11 cellular contexts compared by ENCODE assay signal in genomic region chrX:23333842-23334535, GRCh38. TPM values are rescaled to one million over a fixed set of nuclear protein-coding genes. Genes with fewer than 3 reads are reported as not detected.
DNase-seq lines count a peak whose midpoint lies in the region; ATAC-seq and TF ChIP-seq lines count a peak whose summit lies in the region.
"Had no signal": no experiment of that assay in that cellular context is flagged by ENCODE, and none has a peak within 500 bp of the region (broad histone marks: within the 10 kb centered on the region; RNA-seq: fewer than 3 reads in every experiment).

No MANE protein-coding gene starts in this region.

- H3K27me3 Mint-ChIP-seq in stimulated activated naive CD8-positive, alpha-beta T cell treated with anti-CD3 and anti-CD28 coated beads, Interleukin-15, amount 100 ng/mL, for 72 hours = peaks cover 63% of the 10 kb centered on the region

- H3K9me3 ChIP-seq in SJCRH30 (replicated peaks) = no peaks in the 10 kb centered on the region
- H3K9me3 ChIP-seq in adrenal gland (replicated peaks in 1 of 3) = no peaks in the 10 kb centered on the region

- TF ChIP-seq POLR2A in adrenal gland (IDR thresholded peaks at IDR 0.05) = no peak

- peak overlapping the region; percentile 46 for H3K4me3 ChIP-seq in SJCRH30
- H3K4me3 ChIP-seq in adrenal gland = peak overlapping the region in 1 of 4 donors; percentile 9

- H3K27ac Mint-ChIP-seq in stimulated activated naive CD8-positive, alpha-beta T cell treated with anti-CD3 and anti-CD28 coated beads, Interleukin-15, amount 100 ng/mL, for 72 hours = peak overlapping the region in 1 of 2 donors; percentile 19

- H3K4me3 Mint-ChIP-seq in stimulated activated naive CD8-positive, alpha-beta T cell treated with anti-CD3 and anti-CD28 coated beads, Interleukin-15, amount 100 ng/mL, for 72 hours = peak overlapping the region; percentile 47 to 50

- H3K4me1 Mint-ChIP-seq in stimulated activated naive CD8-positive, alpha-beta T cell treated with anti-CD3 and anti-CD28 coated beads, Interleukin-15, amount 100 ng/mL, for 72 hours = peaks cover 23% of the 10 kb centered on the region

- peak; percentile 76 for DNase-seq in DMS 273 (lab: John Stamatoyannopoulos, UW; ENCODE audit: unreplicated experiment)
- DNase-seq in DMS 273 treated with DMSO at 0.1 percent for 48 hours (lab: John Stamatoyannopoulos, UW) = no peak
- DNase-seq in SJCRH30 = peak; percentile 21 to 28
- peak; percentile 49 for DNase-seq in iPS-NIHi7 (ENCODE audit: extremely low spot score)
- DNase-seq in stimulated activated naive CD8-positive, alpha-beta T cell treated with anti-CD3 and anti-CD28 coated beads, Interleukin-15, amount 100 ng/mL, for 72 hours = no peak
- DNase-seq in glomerular visceral epithelial cell (ENCODE audit: extremely low spot score) = no peak
- DNase-seq in NCI-H2081 (lab: John Stamatoyannopoulos, UW) = no peak
- no peak for DNase-seq in adrenal gland
- DNase-seq: NCI-H446 treated with DMSO at 0.1 percent for 48 hours had no signal

- intact Hi-C loops in adrenal gland (cut with DNase I) = no loop called here

- H3K27me3 ChIP-seq in SJCRH30 = no peaks in the 10 kb centered on the region
- peaks cover 52% of the 10 kb centered on the region for H3K27me3 ChIP-seq in adrenal gland

- no peaks in the 10 kb centered on the region for H3K9me3 Mint-ChIP-seq in stimulated activated naive CD8-positive, alpha-beta T cell treated with anti-CD3 and anti-CD28 coated beads, Interleukin-15, amount 100 ng/mL, for 72 hours

- ATAC-seq in stimulated activated naive CD8-positive, alpha-beta T cell treated with anti-CD3 and anti-CD28 coated beads, Interleukin-15, amount 100 ng/mL, for 72 hours = no peak

- H3K36me3 ChIP-seq in SJCRH30 (no peaks in the 10 kb centered on the region), adrenal gland (replicated peaks in 1 of 2) (no peaks in the 10 kb centered on the region)

- WGBS in adrenal gland, 4 donors = 0 to 33% (median 14%) methylated on average over 6 to 59 of the region's 59 CpGs

- no peak for TF ChIP-seq CTCF in adrenal gland (IDR thresholded peaks at IDR 0.05)

- H3K4me1 ChIP-seq in SJCRH30 (no peaks in the 10 kb centered on the region), adrenal gland (replicated peaks in 1 of 2) (no peaks in the 10 kb centered on the region)

- no peak overlapping the region for H3K27ac ChIP-seq in SJCRH30
- no peak overlapping the region for H3K27ac ChIP-seq in adrenal gland

RNA-seq across cellular contexts. Expression of gene PTCHD1, which starts 0.7 kb away (rescaled TPM):
- 0.43 and 0.58 TPM in 2 replicates for total RNA-seq in SJCRH30 (2014; rRNA removed; shearing (Covaris generic))
- under 1 TPM in 3 of 8 donors, not detected in 5; 0.11 to 0.41 (median 0.39) TPM for total RNA-seq in adrenal gland
- under 1 TPM; 0.07 to 0.11 (median 0.08) TPM for polyA plus RNA-seq in adrenal gland
- total RNA-seq: endothelial cell of umbilical vein, renal cortical epithelial cell had no signal
- polyA plus RNA-seq: endothelial cell of umbilical vein had no signal

Comparison
In these comparisons a context has a peak if more than half of its experiments do, and no peak if none do; other contexts are left out.
1. DNase-seq: peak in DMS 273 (single experiment), SJCRH30 (2 of 2) and iPS-NIHi7 (single experiment); none in DMS 273 treated with DMSO at 0.1 percent for 48 hours (single experiment), stimulated activated naive CD8-positive, alpha-beta T cell treated with anti-CD3 and anti-CD28 coated beads, Interleukin-15, amount 100 ng/mL, for 72 hours (0 of 2), glomerular visceral epithelial cell (single experiment), NCI-H2081 (0 of 2) and adrenal gland (0 of 7).